1 cellular context compared by ENCODE assay signal in the genomic region with DNA sequence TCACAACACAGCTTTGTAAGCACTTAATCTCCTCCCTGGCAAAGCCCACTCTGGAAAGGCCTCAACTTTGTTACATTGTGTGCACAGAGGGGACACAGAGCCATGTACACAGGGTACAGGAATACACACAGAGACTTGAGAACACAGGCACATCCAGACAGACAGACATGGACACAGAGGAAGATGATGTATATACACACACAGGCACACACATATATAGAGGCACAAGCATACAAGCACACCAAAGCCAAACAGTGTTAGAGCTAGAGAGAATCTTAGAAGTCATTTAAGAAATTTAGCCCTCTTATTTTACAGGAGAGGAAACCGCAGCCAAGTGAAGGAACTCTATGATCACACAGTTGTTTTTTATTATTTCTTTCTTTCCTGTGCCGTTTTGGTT.
TF ChIP-seq lines count a peak whose summit lies in the region.

No MANE protein-coding gene starts in this region.

TF ChIP-seq in WTC11, 78 proteins besides CTCF, POLR2A, EP300 and RAD21 (continued from another document):
- TF ChIP-seq, protein P1, sequence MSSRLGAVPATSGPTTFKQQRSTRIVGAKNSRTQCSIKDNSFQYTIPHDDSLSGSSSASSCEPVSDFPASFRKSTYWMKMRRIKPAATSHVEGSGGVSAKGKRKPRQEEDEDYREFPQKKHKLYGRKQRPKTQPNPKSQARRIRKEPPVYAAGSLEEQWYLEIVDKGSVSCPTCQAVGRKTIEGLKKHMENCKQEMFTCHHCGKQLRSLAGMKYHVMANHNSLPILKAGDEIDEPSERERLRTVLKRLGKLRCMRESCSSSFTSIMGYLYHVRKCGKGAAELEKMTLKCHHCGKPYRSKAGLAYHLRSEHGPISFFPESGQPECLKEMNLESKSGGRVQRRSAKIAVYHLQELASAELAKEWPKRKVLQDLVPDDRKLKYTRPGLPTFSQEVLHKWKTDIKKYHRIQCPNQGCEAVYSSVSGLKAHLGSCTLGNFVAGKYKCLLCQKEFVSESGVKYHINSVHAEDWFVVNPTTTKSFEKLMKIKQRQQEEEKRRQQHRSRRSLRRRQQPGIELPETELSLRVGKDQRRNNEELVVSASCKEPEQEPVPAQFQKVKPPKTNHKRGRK (CRISPR knock-in tag; IDR thresholded peaks at IDR 0.05; ENCODE audit: borderline replicate concordance): no peak
- no peak for TF ChIP-seq ETV6 (CRISPR knock-in tag; IDR thresholded peaks at IDR 0.05)
- TF ChIP-seq ZBTB21 (CRISPR knock-in tag; IDR thresholded peaks at IDR 0.05; ENCODE audit: borderline replicate concordance): no peak
- TF ChIP-seq IRF1 (CRISPR knock-in tag; IDR thresholded peaks at IDR 0.05): no peak
- TF ChIP-seq, protein P2, sequence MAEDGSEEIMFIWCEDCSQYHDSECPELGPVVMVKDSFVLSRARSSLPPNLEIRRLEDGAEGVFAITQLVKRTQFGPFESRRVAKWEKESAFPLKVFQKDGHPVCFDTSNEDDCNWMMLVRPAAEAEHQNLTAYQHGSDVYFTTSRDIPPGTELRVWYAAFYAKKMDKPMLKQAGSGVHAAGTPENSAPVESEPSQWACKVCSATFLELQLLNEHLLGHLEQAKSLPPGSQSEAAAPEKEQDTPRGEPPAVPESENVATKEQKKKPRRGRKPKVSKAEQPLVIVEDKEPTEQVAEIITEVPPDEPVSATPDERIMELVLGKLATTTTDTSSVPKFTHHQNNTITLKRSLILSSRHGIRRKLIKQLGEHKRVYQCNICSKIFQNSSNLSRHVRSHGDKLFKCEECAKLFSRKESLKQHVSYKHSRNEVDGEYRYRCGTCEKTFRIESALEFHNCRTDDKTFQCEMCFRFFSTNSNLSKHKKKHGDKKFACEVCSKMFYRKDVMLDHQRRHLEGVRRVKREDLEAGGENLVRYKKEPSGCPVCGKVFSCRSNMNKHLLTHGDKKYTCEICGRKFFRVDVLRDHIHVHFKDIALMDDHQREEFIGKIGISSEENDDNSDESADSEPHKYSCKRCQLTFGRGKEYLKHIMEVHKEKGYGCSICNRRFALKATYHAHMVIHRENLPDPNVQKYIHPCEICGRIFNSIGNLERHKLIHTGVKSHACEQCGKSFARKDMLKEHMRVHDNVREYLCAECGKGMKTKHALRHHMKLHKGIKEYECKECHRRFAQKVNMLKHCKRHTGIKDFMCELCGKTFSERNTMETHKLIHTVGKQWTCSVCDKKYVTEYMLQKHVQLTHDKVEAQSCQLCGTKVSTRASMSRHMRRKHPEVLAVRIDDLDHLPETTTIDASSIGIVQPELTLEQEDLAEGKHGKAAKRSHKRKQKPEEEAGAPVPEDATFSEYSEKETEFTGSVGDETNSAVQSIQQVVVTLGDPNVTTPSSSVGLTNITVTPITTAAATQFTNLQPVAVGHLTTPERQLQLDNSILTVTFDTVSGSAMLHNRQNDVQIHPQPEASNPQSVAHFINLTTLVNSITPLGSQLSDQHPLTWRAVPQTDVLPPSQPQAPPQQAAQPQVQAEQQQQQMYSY (CRISPR knock-in tag; IDR thresholded peaks at IDR 0.05): no peak
- TF ChIP-seq ZBTB43 (CRISPR knock-in tag; IDR thresholded peaks at IDR 0.05): no peak
- TF ChIP-seq FOXP1 (CRISPR knock-in tag; IDR thresholded peaks at IDR 0.05; ENCODE audit: borderline replicate concordance): no peak
